In genomic region chr20:59661141-59661540, GRCh38 we compare ENCODE assay signal across 18 cellular contexts. TPM values are rescaled to one million over a fixed set of nuclear protein-coding genes. Genes with fewer than 3 reads are reported as not detected.
"Had no signal": no experiment of that assay in that cellular context is flagged by ENCODE, and none has a peak within 500 bp of the region (broad histone marks: within the 10 kb centered on the region; RNA-seq: fewer than 3 reads in every experiment).

No MANE protein-coding gene starts in this region.

- H3K4me1 ChIP-seq: body of pancreas, left ventricle myocardium inferior had no signal

- H3K27ac ChIP-seq: body of pancreas, heart right ventricle, left ventricle myocardium inferior, skin epidermis had no signal

- H3K4me3 ChIP-seq: body of pancreas, heart right ventricle, left ventricle myocardium inferior, skin epidermis had no signal

- ATAC-seq: activated CD4-positive, alpha-beta T cell treated with anti-CD3 and anti-CD28 coated beads for 36 hours; activated T-cell treated with anti-CD3 and anti-CD28 coated beads, Interleukin-2, amount 50 U/mL, for 4 hours; body of pancreas; heart right ventricle; sciatic nerve; stimulated activated naive CD8-positive, alpha-beta T cell treated with anti-CD3 and anti-CD28 coated beads, Interleukin-15, Interleukin-2, amounts not matched to agents 100 U/mL and 50 U/mL, for 24 hours; T-cell had no signal

- H3K27me3 ChIP-seq: body of pancreas had no signal

- DNase-seq: activated CD4-positive, alpha-beta T cell treated with anti-CD3 and anti-CD28 coated beads for 36 hours; activated CD4-positive, CD25-positive, alpha-beta regulatory T cell; activated naive CD4-positive, alpha-beta T cell treated with Interleukin-2 at 50 U/mL for 16 hours; activated T-cell treated with anti-CD3 and anti-CD28 coated beads, Interleukin-2, amount 50 U/mL, for 4 hours; aorta; body of pancreas; foreskin fibroblast; heart right ventricle; left ventricle myocardium inferior; stimulated activated CD4-positive, alpha-beta T cell treated with anti-CD3 and anti-CD28 coated beads, Interleukin-12 subunit alpha, Interleukin-12 subunit beta, amount 100 ng/mL, for 4 hours; stimulated activated CD4-positive, alpha-beta T cell treated with anti-CD3 and anti-CD28 coated beads, Interleukin-4, amount 100 ng/mL, for 1 hour; stimulated activated naive CD8-positive, alpha-beta T cell treated with anti-CD3 and anti-CD28 coated beads, Interleukin-15, Interleukin-2, amounts not matched to agents 100 U/mL and 50 U/mL, for 24 hours; T-cell had no signal

- H3K36me3 ChIP-seq: heart right ventricle, left ventricle myocardium inferior had no signal

RNA-seq across cellular contexts. Expression of gene PHACTR3, which starts 56.8 kb away (rescaled TPM):
- total RNA-seq: activated CD4-positive, alpha-beta T cell treated with anti-CD3 and anti-CD28 coated beads for 36 hours; endothelial cell of umbilical vein; osteoblast; sciatic nerve; SK-MEL-5; T-cell had no signal
- polyA plus RNA-seq: aorta, endothelial cell of umbilical vein had no signal
